12 cellular contexts compared by ENCODE assay signal in the genomic region with DNA sequence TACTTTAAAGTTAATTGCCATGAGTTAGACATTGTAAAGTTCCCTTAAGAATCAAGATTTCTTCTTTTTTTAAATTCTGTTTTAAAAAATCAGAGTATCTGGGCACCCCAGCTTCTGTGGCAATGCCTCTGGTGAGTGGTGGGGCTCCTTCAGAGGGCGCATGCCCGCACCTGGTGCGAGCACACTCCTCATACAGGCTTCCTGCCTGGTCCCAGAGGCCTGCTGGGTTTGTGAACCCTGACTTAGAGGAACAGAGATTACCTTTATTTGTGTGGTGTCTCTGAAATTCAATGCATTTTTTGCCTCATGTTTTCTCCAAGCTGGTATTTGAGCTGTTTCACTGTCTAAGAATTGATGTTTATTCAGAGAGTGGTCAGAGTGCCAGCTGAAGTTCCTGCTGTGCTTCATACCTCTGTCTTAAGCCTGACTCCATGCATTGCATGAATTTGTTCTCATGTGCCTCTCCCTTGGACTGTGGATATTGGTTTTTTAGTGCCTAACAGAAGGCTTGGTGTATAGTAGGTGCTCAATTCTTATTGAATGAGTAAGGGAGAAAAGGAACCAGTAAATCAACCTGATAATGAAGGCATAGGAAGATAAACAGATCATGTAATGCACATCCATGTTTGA. TPM values are rescaled to one million over a fixed set of nuclear protein-coding genes. Genes with fewer than 3 reads are reported as not detected.
DNase-seq lines count a peak whose midpoint lies in the region; ATAC-seq, FAIRE-seq and TF ChIP-seq lines count a peak whose summit lies in the region.
"Had no signal": no experiment of that assay in that cellular context is flagged by ENCODE, and none has a peak within 500 bp of the region (broad histone marks: within the 10 kb centered on the region; RNA-seq: fewer than 3 reads in every experiment).

No MANE protein-coding gene starts in this region.

- H3K27ac ChIP-seq in neuronal stem cell (replicated peaks; ENCODE audit: low read length) (no peak overlapping the region), psoas muscle (no peak overlapping the region)

- no peak overlapping the region for H3K14ac ChIP-seq in neuronal stem cell (ENCODE audit: low read length)

- no peak overlapping the region for H3K18ac ChIP-seq in neuronal stem cell (ENCODE audit: low read length)

- no peak overlapping the region for H2AFZ ChIP-seq in neuronal stem cell (ENCODE audit: low read length)

- in situ Hi-C loops in GM13976 (cut with MboI; ENCODE audit: low sequenced_read_pairs, unreplicated experiment), result no loop called here

- no peak overlapping the region for H3K4me2 ChIP-seq in neuronal stem cell (ENCODE audit: insufficient read depth, low read length, poor library complexity, severe bottlenecking)

- no peaks in the 10 kb centered on the region for H3K79me1 ChIP-seq in neuronal stem cell (ENCODE audit: low read depth, low read length)

- H3K4ac ChIP-seq in neuronal stem cell (ENCODE audit: low read length), result no peak overlapping the region

- intact Hi-C loops in psoas muscle (cut with DNase I), result no loop called here

- FAIRE-seq in D721Med (lab: Jason Lieb, UNC), result peak; percentile 100

- no peak overlapping the region for H4K8ac ChIP-seq in neuronal stem cell (ENCODE audit: low read depth, low read length)

- H2BK120ac ChIP-seq in neuronal stem cell (ENCODE audit: low read depth, low read length), result no peak overlapping the region

- H3K9ac ChIP-seq in neuronal stem cell (ENCODE audit: low read depth, low read length, poor library complexity), result no peak overlapping the region

- WGBS in neuronal stem cell (ENCODE audit: extremely low coverage in 2 of 2, insufficient read length in 2 of 2, insufficient replicate concordance in 1 of 2), 2 donors, result no CpG with 5 or more reads among the region's 3 CpGs
- WGBS in psoas muscle, 3 donors, result 90 to 95% (median 94%) methylated on average over 3 of the region's 3 CpGs

- no peak overlapping the region for H2BK12ac ChIP-seq in neuronal stem cell (ENCODE audit: low read length)

- no peaks in the 10 kb centered on the region for H3K27me3 ChIP-seq in neuronal stem cell (ENCODE audit: control insufficient read depth in 3 of 3, insufficient read depth in 3 of 3, low read depth in 1 of 3, low read length in 3 of 3)
- H3K27me3 ChIP-seq in psoas muscle (ENCODE audit: insufficient read depth in 3 of 3, low read length in 2 of 3), result no peaks in the 10 kb centered on the region
- H3K27me3 ChIP-seq: esophagus squamous epithelium had no signal

- no peak overlapping the region for H3K23ac ChIP-seq in neuronal stem cell (ENCODE audit: low read depth, low read length, poor library complexity)

- H3K36me3 ChIP-seq in neuronal stem cell (replicated peaks in 1 of 2; ENCODE audit: control insufficient read depth in 2 of 2, insufficient read depth in 2 of 2, low read length in 2 of 2) (no peaks in the 10 kb centered on the region), psoas muscle (ENCODE audit: insufficient read depth in 1 of 2, low read depth in 1 of 2) (no peaks in the 10 kb centered on the region)
- H3K36me3 ChIP-seq: esophagus squamous epithelium had no signal

- ATAC-seq in GM21717 (IDR thresholded peaks at IDR 0.05; ENCODE audit: unreplicated experiment), result peak; percentile 72
- ATAC-seq in HG03565 (IDR thresholded peaks at IDR 0.05; ENCODE audit: unreplicated experiment), result peak; percentile 61
- no peak for ATAC-seq in psoas muscle

- no peak overlapping the region for H4K91ac ChIP-seq in neuronal stem cell (ENCODE audit: low read depth, low read length, poor library complexity)

- DNase-seq in D721Med (ENCODE audit: insufficient read length, low spot score) (no peak), germinal center (ENCODE audit: low spot score) (peak; percentile 77), GM13976 (ENCODE audit: low spot score) (no peak), neuronal stem cell (ENCODE audit: low spot score) (no peak), anterior cingulate cortex (lab: John Stamatoyannopoulos, UW) (no peak), psoas muscle (no peak)
- DNase-seq: activated gamma-delta T cell; CD8-positive, alpha-beta memory T cell; esophagus squamous epithelium; NCI-H1436 had no signal

- peaks cover 0 to 6% of the 10 kb centered on the region in 2 donors for H3K9me3 ChIP-seq in neuronal stem cell (replicated peaks in 1 of 2; ENCODE audit: control insufficient read depth in 2 of 2, insufficient read depth in 1 of 2, low read depth in 1 of 2, low read length in 2 of 2)
- H3K9me3 ChIP-seq in psoas muscle, result no peaks in the 10 kb centered on the region
- H3K9me3 ChIP-seq: esophagus squamous epithelium had no signal

- no peak overlapping the region for H2AK5ac ChIP-seq in neuronal stem cell (ENCODE audit: low read depth, low read length)

- no peak for TF ChIP-seq CTCF in D721Med (IDR thresholded peaks at IDR 0.05; ENCODE audit: insufficient read depth, missing control alignments)
- no peak for TF ChIP-seq CTCF in GM13976 (IDR thresholded peaks at IDR 0.05; ENCODE audit: borderline replicate concordance, control extremely low read depth, extremely low read depth, insufficient read depth, missing control alignments)
- TF ChIP-seq CTCF in psoas muscle (IDR thresholded peaks at IDR 0.05), result no peak

- H2BK15ac ChIP-seq in neuronal stem cell (ENCODE audit: low read length), result no peak overlapping the region

- H2BK5ac ChIP-seq in neuronal stem cell (ENCODE audit: low read length), result no peak overlapping the region

- H3K4me1 ChIP-seq in neuronal stem cell (ENCODE audit: control insufficient read depth in 2 of 2, insufficient read depth in 1 of 2, low read depth in 1 of 2, low read length in 2 of 2) (peaks cover 5 to 10% of the 10 kb centered on the region in 2 donors), psoas muscle (no peaks in the 10 kb centered on the region)

- H3K4me3 ChIP-seq in neuronal stem cell (ENCODE audit: low read length in 2 of 2), result no peak overlapping the region
- no peak overlapping the region for H3K4me3 ChIP-seq in psoas muscle
- H3K4me3 ChIP-seq: esophagus squamous epithelium had no signal

RNA-seq across cellular contexts. Expression of a gene that starts 28.9 kb away (rescaled TPM):
- polyA plus RNA-seq in neuronal stem cell (2013, experiment 1 of 2), result 10.4 TPM
- 10.8 TPM for polyA plus RNA-seq in neuronal stem cell (2013, experiment 2 of 2)
- total RNA-seq in psoas muscle, result 1 to 10 TPM; 3.5 to 6.4 (median 5.7) TPM
- 1 to 10 TPM in 2 of 3 donors, under 1 TPM in 1; 0.79 to 2.6 (median 2.5) TPM for polyA plus RNA-seq in psoas muscle

Comparison
In these comparisons a context has a peak if more than half of its experiments do, and no peak if none do; other contexts are left out.
1. ATAC-seq: peak in GM21717 (single experiment) and HG03565 (single experiment); none in psoas muscle (0 of 4).